ENCODE assay signal across 16 cellular contexts in the genomic region with DNA sequence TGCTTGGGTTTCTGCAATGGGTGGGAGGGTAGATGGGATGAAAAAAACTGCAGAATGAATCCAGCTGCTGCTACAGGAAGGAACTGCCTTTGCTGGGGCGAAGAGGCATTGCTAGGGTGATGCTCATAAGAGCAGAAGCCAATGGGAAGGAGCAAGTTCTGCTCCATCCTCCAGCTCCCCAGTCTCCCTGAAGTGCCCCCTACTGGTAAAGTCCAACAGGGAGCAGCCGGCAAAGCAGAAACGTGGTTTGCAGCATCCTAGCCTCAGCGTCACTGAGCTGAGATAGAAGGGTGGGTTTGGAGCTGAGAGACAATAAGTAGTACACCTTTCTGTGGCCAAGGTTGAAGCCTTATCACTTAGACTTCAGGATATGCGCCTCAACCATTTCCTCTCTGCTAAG.
DNase-seq lines count a peak whose midpoint lies in the region; ATAC-seq and TF ChIP-seq lines count a peak whose summit lies in the region.
"Had no signal": no experiment of that assay in that cellular context is flagged by ENCODE, and none has a peak within 500 bp of the region (broad histone marks: within the 10 kb centered on the region; RNA-seq: fewer than 3 reads in every experiment).

No MANE protein-coding gene starts in this region.

- TF ChIP-seq RAD21 in Ishikawa (IDR thresholded peaks at IDR 0.05; ENCODE audit: low read depth), result peak; percentile 15; the same call in 1 of the 2 replicates

- CTCF ChIA-PET in activated CD8-positive, alpha-beta T cell treated with anti-CD3 and anti-CD28 coated beads for 36 hours (lab: Charles Lee), result interaction anchor here (1.0 to 4.8 kb wide), 4 partner anchors 11 to 285 kb away, joined by 4 to 60 read pairs (median 6); no protein-coding TSS in a partner anchor
- CTCF ChIA-PET in activated CD8-positive, alpha-beta T cell treated with anti-CD3 and anti-CD28 coated beads, Interleukin-2, amount 10 ng/mL, durations not matched to agents 7 days and 5 days (lab: Charles Lee), result interaction anchor here (0.6 to 7.7 kb wide), 6 partner anchors 8 to 281 kb away, joined by 3 to 47 read pairs (median 3); no protein-coding TSS in a partner anchor

- H3K27me3 Mint-ChIP-seq in activated CD8-positive, alpha-beta T cell treated with anti-CD3 and anti-CD28 coated beads for 36 hours, result peaks cover 11% of the 10 kb centered on the region
- H3K27me3 Mint-ChIP-seq in activated CD8-positive, alpha-beta T cell treated with anti-CD3 and anti-CD28 coated beads, Interleukin-2, amount 10 ng/mL, durations not matched to agents 7 days and 5 days (ENCODE audit: low read depth), result peaks cover 10% of the 10 kb centered on the region
- H3K27me3 Mint-ChIP-seq in progenitor cell of endocrine pancreas, result peaks cover 45% of the 10 kb centered on the region

- POLR2A ChIA-PET in activated CD8-positive, alpha-beta T cell treated with anti-CD3 and anti-CD28 coated beads for 36 hours (lab: Charles Lee), result interaction anchor here (0.7 kb wide), 1 partner anchor 84 kb away, joined by 3 read pairs; no protein-coding TSS in a partner anchor
- POLR2A ChIA-PET in activated CD8-positive, alpha-beta T cell treated with anti-CD3 and anti-CD28 coated beads, Interleukin-2, amount 10 ng/mL, durations not matched to agents 7 days and 5 days (lab: Charles Lee), result no interaction called here

- H3K9me3 Mint-ChIP-seq in activated CD8-positive, alpha-beta T cell treated with anti-CD3 and anti-CD28 coated beads for 36 hours, result no peaks in the 10 kb centered on the region
- H3K9me3 Mint-ChIP-seq in activated CD8-positive, alpha-beta T cell treated with anti-CD3 and anti-CD28 coated beads, Interleukin-2, amount 10 ng/mL, durations not matched to agents 7 days and 5 days (ENCODE audit: insufficient read depth), result no peaks in the 10 kb centered on the region
- H3K9me3 Mint-ChIP-seq in progenitor cell of endocrine pancreas (ENCODE audit: low read depth), result no peaks in the 10 kb centered on the region
- H3K9me3 Mint-ChIP-seq: activated T-cell treated with anti-CD3 and anti-CD28 coated beads, Interleukin-2, amount 50 U/mL, for 4 hours; T-helper 2 cell treated with Interferon-gamma antibody and Interleukin-4, amounts not matched to agents 5 μg/mL and 100 μg/mL, for 36 hours had no signal

- no peaks in the 10 kb centered on the region for H3K4me1 Mint-ChIP-seq in activated CD8-positive, alpha-beta T cell treated with anti-CD3 and anti-CD28 coated beads for 36 hours (ENCODE audit: low read depth)
- no peaks in the 10 kb centered on the region for H3K4me1 Mint-ChIP-seq in activated CD8-positive, alpha-beta T cell treated with anti-CD3 and anti-CD28 coated beads, Interleukin-2, amount 10 ng/mL, durations not matched to agents 7 days and 5 days (ENCODE audit: low read depth)
- H3K4me1 Mint-ChIP-seq in progenitor cell of endocrine pancreas (ENCODE audit: low read depth), result peaks cover 14% of the 10 kb centered on the region

- TF ChIP-seq EP300 in Ishikawa (IDR thresholded peaks at IDR 0.05; ENCODE audit: borderline replicate concordance), result no peak

- ATAC-seq in activated CD8-positive, alpha-beta T cell treated with anti-CD3 and anti-CD28 coated beads for 36 hours, result peak; percentile 62
- ATAC-seq in activated CD8-positive, alpha-beta T cell treated with anti-CD3 and anti-CD28 coated beads, Interleukin-2, amount 10 ng/mL, durations not matched to agents 7 days and 5 days, result no peak
- no peak for ATAC-seq in GM21447 (IDR thresholded peaks at IDR 0.05; ENCODE audit: unreplicated experiment)
- ATAC-seq in GM21381 (IDR thresholded peaks at IDR 0.05; ENCODE audit: unreplicated experiment), result no peak
- ATAC-seq: activated T-cell treated with anti-CD3 and anti-CD28 coated beads, Interleukin-2, amount 50 U/mL, for 4 hours; GM12878 had no signal

- H3K36me3 Mint-ChIP-seq in activated CD8-positive, alpha-beta T cell treated with anti-CD3 and anti-CD28 coated beads for 36 hours (ENCODE audit: low read depth), result no peaks in the 10 kb centered on the region
- no peaks in the 10 kb centered on the region for H3K36me3 Mint-ChIP-seq in activated CD8-positive, alpha-beta T cell treated with anti-CD3 and anti-CD28 coated beads, Interleukin-2, amount 10 ng/mL, durations not matched to agents 7 days and 5 days (ENCODE audit: low read depth)
- H3K36me3 Mint-ChIP-seq in progenitor cell of endocrine pancreas (ENCODE audit: insufficient read depth), result no peaks in the 10 kb centered on the region

- peak; percentile 31 for TF ChIP-seq CTCF in activated CD8-positive, alpha-beta T cell treated with anti-CD3 and anti-CD28 coated beads for 36 hours (IDR thresholded peaks at IDR 0.05)
- peak; percentile 35 for TF ChIP-seq CTCF in progenitor cell of endocrine pancreas (IDR thresholded peaks at IDR 0.05; ENCODE audit: unreplicated experiment)

- no peak overlapping the region for H3K27ac Mint-ChIP-seq in activated CD8-positive, alpha-beta T cell treated with anti-CD3 and anti-CD28 coated beads for 36 hours
- H3K27ac Mint-ChIP-seq in activated CD8-positive, alpha-beta T cell treated with anti-CD3 and anti-CD28 coated beads, Interleukin-2, amount 10 ng/mL, durations not matched to agents 7 days and 5 days, result no peak overlapping the region
- H3K27ac Mint-ChIP-seq in progenitor cell of endocrine pancreas, result no peak overlapping the region
- H3K27ac Mint-ChIP-seq: T-helper 2 cell treated with Interferon-gamma antibody and Interleukin-4, amounts not matched to agents 5 μg/mL and 100 μg/mL, for 36 hours had no signal

- H3K4me3 Mint-ChIP-seq in activated CD8-positive, alpha-beta T cell treated with anti-CD3 and anti-CD28 coated beads for 36 hours, result no peak overlapping the region
- no peak overlapping the region for H3K4me3 Mint-ChIP-seq in activated CD8-positive, alpha-beta T cell treated with anti-CD3 and anti-CD28 coated beads, Interleukin-2, amount 10 ng/mL, durations not matched to agents 7 days and 5 days
- no peak overlapping the region for H3K4me3 Mint-ChIP-seq in progenitor cell of endocrine pancreas (ENCODE audit: low read depth)
- H3K4me3 Mint-ChIP-seq: activated T-cell treated with anti-CD3 and anti-CD28 coated beads, Interleukin-2, amount 50 U/mL, for 4 hours; T-helper 2 cell treated with Interferon-gamma antibody and Interleukin-4, amounts not matched to agents 5 μg/mL and 100 μg/mL, for 36 hours had no signal

- intact Hi-C loops in activated CD8-positive, alpha-beta T cell treated with anti-CD3 and anti-CD28 coated beads for 36 hours (cut with micrococcal nuclease), result no loop called here

- no peak for DNase-seq in activated CD8-positive, alpha-beta T cell treated with anti-CD3 and anti-CD28 coated beads for 36 hours
- DNase-seq in activated CD8-positive, alpha-beta T cell treated with anti-CD3 and anti-CD28 coated beads, Interleukin-2, amount 10 ng/mL, durations not matched to agents 7 days and 5 days, result no peak
- DNase-seq in dermis blood vessel endothelial cell, result peak; percentile 7
- DNase-seq in progenitor cell of endocrine pancreas (ENCODE audit: low spot score, unreplicated experiment), result no peak
- DNase-seq in COR-L47 (lab: John Stamatoyannopoulos, UW), result no peak
- DNase-seq: activated T-cell treated with anti-CD3 and anti-CD28 coated beads, Interleukin-2, amount 50 U/mL, for 4 hours; AML-193; cortex of kidney; NK-92 treated with Interleukin-12 subunit alpha and Interleukin-12 subunit beta, amount 100 ng/mL, for 24 hours; spleen; stomach had no signal

TF ChIP-seq in Ishikawa, 13 proteins besides CTCF, POLR2A, EP300 and RAD21 (continues in another document):
- TF ChIP-seq FOXM1 (IDR thresholded peaks at IDR 0.05; ENCODE audit: borderline replicate concordance, low read depth) (no peak), NFIC (IDR thresholded peaks at IDR 0.05) (no peak), EGR1 (IDR thresholded peaks at IDR 0.05) (no peak), TCF12 (IDR thresholded peaks at IDR 0.05; ENCODE audit: low read depth) (no peak), CEBPB (IDR thresholded peaks at IDR 0.05) (no peak), YY1 (IDR thresholded peaks at IDR 0.05; ENCODE audit: low read depth) (no peak), TEAD4 (IDR thresholded peaks at IDR 0.05) (no peak), ZBTB7A (IDR thresholded peaks at IDR 0.05; ENCODE audit: low read depth) (no peak), TAF1 (IDR thresholded peaks at IDR 0.05; ENCODE audit: low read depth) (no peak), CREB1 (IDR thresholded peaks at IDR 0.05; ENCODE audit: low read depth) (no peak)
- TF ChIP-seq, protein P1, sequence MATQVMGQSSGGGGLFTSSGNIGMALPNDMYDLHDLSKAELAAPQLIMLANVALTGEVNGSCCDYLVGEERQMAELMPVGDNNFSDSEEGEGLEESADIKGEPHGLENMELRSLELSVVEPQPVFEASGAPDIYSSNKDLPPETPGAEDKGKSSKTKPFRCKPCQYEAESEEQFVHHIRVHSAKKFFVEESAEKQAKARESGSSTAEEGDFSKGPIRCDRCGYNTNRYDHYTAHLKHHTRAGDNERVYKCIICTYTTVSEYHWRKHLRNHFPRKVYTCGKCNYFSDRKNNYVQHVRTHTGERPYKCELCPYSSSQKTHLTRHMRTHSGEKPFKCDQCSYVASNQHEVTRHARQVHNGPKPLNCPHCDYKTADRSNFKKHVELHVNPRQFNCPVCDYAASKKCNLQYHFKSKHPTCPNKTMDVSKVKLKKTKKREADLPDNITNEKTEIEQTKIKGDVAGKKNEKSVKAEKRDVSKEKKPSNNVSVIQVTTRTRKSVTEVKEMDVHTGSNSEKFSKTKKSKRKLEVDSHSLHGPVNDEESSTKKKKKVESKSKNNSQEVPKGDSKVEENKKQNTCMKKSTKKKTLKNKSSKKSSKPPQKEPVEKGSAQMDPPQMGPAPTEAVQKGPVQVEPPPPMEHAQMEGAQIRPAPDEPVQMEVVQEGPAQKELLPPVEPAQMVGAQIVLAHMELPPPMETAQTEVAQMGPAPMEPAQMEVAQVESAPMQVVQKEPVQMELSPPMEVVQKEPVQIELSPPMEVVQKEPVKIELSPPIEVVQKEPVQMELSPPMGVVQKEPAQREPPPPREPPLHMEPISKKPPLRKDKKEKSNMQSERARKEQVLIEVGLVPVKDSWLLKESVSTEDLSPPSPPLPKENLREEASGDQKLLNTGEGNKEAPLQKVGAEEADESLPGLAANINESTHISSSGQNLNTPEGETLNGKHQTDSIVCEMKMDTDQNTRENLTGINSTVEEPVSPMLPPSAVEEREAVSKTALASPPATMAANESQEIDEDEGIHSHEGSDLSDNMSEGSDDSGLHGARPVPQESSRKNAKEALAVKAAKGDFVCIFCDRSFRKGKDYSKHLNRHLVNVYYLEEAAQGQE (IDR thresholded peaks at IDR 0.05; ENCODE audit: low read depth), result no peak
- TF ChIP-seq, protein P2, sequence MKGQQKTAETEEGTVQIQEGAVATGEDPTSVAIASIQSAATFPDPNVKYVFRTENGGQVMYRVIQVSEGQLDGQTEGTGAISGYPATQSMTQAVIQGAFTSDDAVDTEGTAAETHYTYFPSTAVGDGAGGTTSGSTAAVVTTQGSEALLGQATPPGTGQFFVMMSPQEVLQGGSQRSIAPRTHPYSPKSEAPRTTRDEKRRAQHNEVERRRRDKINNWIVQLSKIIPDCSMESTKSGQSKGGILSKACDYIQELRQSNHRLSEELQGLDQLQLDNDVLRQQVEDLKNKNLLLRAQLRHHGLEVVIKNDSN (IDR thresholded peaks at IDR 0.05), result no peak
